In the genomic region with DNA sequence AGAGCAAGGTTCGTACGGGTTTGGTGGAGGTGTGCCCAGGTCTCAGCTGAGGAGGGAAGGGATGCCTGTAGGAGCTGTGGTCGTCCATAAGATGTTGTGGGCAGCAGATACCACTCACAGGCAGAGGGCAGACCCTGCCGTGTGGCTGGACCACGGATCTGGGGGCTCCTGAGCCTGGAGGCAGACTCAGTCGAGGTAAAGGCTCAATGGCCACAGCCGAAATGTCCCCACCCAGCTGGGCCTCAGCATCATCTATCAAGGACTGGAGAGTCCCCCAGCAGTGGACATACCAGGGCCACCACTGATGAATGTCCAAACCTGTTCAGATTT, we compare ENCODE assay signal across 17 cellular contexts.
DNase-seq lines count a peak whose midpoint lies in the region; ATAC-seq and TF ChIP-seq lines count a peak whose summit lies in the region.
"Had no signal": no experiment of that assay in that cellular context is flagged by ENCODE, and none has a peak within 500 bp of the region (broad histone marks: within the 10 kb centered on the region; RNA-seq: fewer than 3 reads in every experiment).

No MANE protein-coding gene starts in this region.

- CTCF ChIA-PET in Caco-2 (lab: Charles Lee) (no interaction called here), WTC11 (lab: Charles Lee) (no interaction called here)

- H3K4me1 Mint-ChIP-seq in Caco-2 (ENCODE audit: low read depth, unreplicated experiment) (peaks cover 7% of the 10 kb centered on the region), WTC11 (peaks cover 29% of the 10 kb centered on the region), osteocyte (ENCODE audit: unreplicated experiment) (peaks cover 24% of the 10 kb centered on the region)
- H3K4me1 Mint-ChIP-seq: activated naive CD8-positive, alpha-beta T cell treated with anti-CD3 and anti-CD28 coated beads, Interleukin-2, amount 50 U/mL, for 24 hours had no signal

- H3K4ac ChIP-seq in trophoblast cell (ENCODE audit: low read depth, low read length), result no peak overlapping the region

- H3K27ac ChIP-seq in esophagus squamous epithelium (peak overlapping the region; percentile 77 to 82 (median 80)), testis (no peak overlapping the region), trophoblast cell (ENCODE audit: low read depth, low read length) (no peak overlapping the region)

- H3K36me3 Mint-ChIP-seq in Caco-2 (ENCODE audit: insufficient read depth, unreplicated experiment) (peaks cover 47% of the 10 kb centered on the region), WTC11 (peaks cover 25% of the 10 kb centered on the region), osteocyte (ENCODE audit: unreplicated experiment) (peaks cover 21% of the 10 kb centered on the region)

- H2BK5ac ChIP-seq in trophoblast cell (ENCODE audit: low read depth, low read length, poor library complexity), result no peak overlapping the region

- H3K36me3 ChIP-seq in Caco-2 (ENCODE audit: control insufficient read depth, insufficient read depth, low read length) (peaks cover 3% of the 10 kb centered on the region; the same call in 1 of the 2 replicates), esophagus squamous epithelium (peaks cover 0 to 12% (median 0%) of the 10 kb centered on the region in 3 donors), testis (ENCODE audit: low read depth, missing control alignments) (no peaks in the 10 kb centered on the region), trophoblast cell (ENCODE audit: control insufficient read depth in 1 of 2, insufficient read depth in 2 of 2, low read length in 2 of 2) (peaks cover 3 to 6% of the 10 kb centered on the region in 2 experiments)

- no TSS peak for BruUV-seq in Caco-2 (replicated peaks; lab: Mats Ljungman, UMichigan)

- H3K79me2 ChIP-seq in trophoblast cell (ENCODE audit: control insufficient read depth, insufficient read depth, low read length, poor library complexity), result no peaks in the 10 kb centered on the region

- H3K27me3 ChIP-seq in Caco-2 (replicated peaks; ENCODE audit: control insufficient read depth, insufficient read depth, low read length), result no peaks in the 10 kb centered on the region
- no peaks in the 10 kb centered on the region for H3K27me3 ChIP-seq in esophagus squamous epithelium
- no peaks in the 10 kb centered on the region for H3K27me3 ChIP-seq in testis
- no peaks in the 10 kb centered on the region for H3K27me3 ChIP-seq in trophoblast cell (ENCODE audit: insufficient read depth, low read length)
- H3K27me3 ChIP-seq: left lung had no signal

- H4K12ac ChIP-seq in trophoblast cell (ENCODE audit: low read depth, low read length), result no peak overlapping the region

- no peak overlapping the region for H4K8ac ChIP-seq in trophoblast cell (ENCODE audit: low read depth, low read length)

- TF ChIP-seq POLR2A in esophagus squamous epithelium (IDR thresholded peaks at IDR 0.05), result no peak
- TF ChIP-seq POLR2A in testis (IDR thresholded peaks at IDR 0.05), result no peak

- H2BK120ac ChIP-seq in trophoblast cell (ENCODE audit: insufficient read depth, low read length, poor library complexity), result no peak overlapping the region

- no peak; the same call in 1 of the 2 replicates for ATAC-seq in WTC11
- ATAC-seq: activated naive CD8-positive, alpha-beta T cell treated with anti-CD3 and anti-CD28 coated beads, Interleukin-2, amount 50 U/mL, for 24 hours; SK-N-SH treated with all-trans-retinoic acid at 6 μM for 48 hours had no signal

- H3K14ac ChIP-seq in trophoblast cell (ENCODE audit: low read length), result no peak overlapping the region

- no peak overlapping the region for H3K18ac ChIP-seq in trophoblast cell (ENCODE audit: low read length)

- H3K4me3 ChIP-seq in Caco-2 (ENCODE audit: low read depth, low read length) (no peak overlapping the region), esophagus squamous epithelium (peak overlapping the region in 2 of 4 donors; percentile 18 to 34), testis (no peak overlapping the region), trophoblast cell (ENCODE audit: low read depth, low read length) (no peak overlapping the region)
- H3K4me3 ChIP-seq: left lung had no signal

- no peaks in the 10 kb centered on the region for H3K79me1 ChIP-seq in trophoblast cell (ENCODE audit: low read length)

- no peaks in the 10 kb centered on the region for H3K27me3 Mint-ChIP-seq in Caco-2 (ENCODE audit: insufficient read depth, unreplicated experiment)
- no peaks in the 10 kb centered on the region for H3K27me3 Mint-ChIP-seq in WTC11 (ENCODE audit: low read depth)
- H3K27me3 Mint-ChIP-seq in osteocyte (ENCODE audit: unreplicated experiment), result no peaks in the 10 kb centered on the region
- H3K27me3 Mint-ChIP-seq: activated naive CD8-positive, alpha-beta T cell treated with anti-CD3 and anti-CD28 coated beads, Interleukin-2, amount 50 U/mL, for 24 hours; CD4-positive, alpha-beta memory T cell had no signal

- whole genome bisulfite sequencing in esophagus squamous epithelium, 2 donors, result 20 to 67% methylated on average over 1 to 3 of the region's 7 CpGs
- WGBS in testis, 2 donors, result 75 to 91% methylated on average over 6 to 7 of the region's 7 CpGs
- no CpG with 5 or more reads among the region's 7 CpGs for WGBS in trophoblast cell (ENCODE audit: extremely low coverage, insufficient coverage, insufficient read length)

- DNase-seq in Caco-2 (no peak), WTC11 (ENCODE audit: low spot score) (no peak), esophagus squamous epithelium (lab: John Stamatoyannopoulos, UW) (no peak), osteocyte (ENCODE audit: extremely low spot score, unreplicated experiment) (peak; percentile 68), testis (no peak), trophoblast cell (no peak), NOMO-1 treated with DMSO at 0.1 percent for 48 hours (lab: John Stamatoyannopoulos, UW; ENCODE audit: unreplicated experiment) (no peak), NCI-H2171 treated with DMSO at 0.1 percent for 48 hours (lab: John Stamatoyannopoulos, UW) (no peak)
- DNase-seq: ACHN; activated naive CD8-positive, alpha-beta T cell treated with anti-CD3 and anti-CD28 coated beads, Interleukin-2, amount 50 U/mL, for 24 hours; activated T-cell treated with anti-CD3 and anti-CD28 coated beads, Interleukin-2, amount 50 U/mL, for 48 hours; CD4-positive, alpha-beta memory T cell; left lung; NCI-H2081; NCI-H526 treated with DMSO at 0.1 percent for 48 hours had no signal

- intact Hi-C loops in Caco-2 (cut with micrococcal nuclease; ENCODE audit: unreplicated experiment), result no loop called here
- intact Hi-C loops in esophagus squamous epithelium (cut with DNase I), result no loop called here
- intact Hi-C loops in testis (cut with DNase I; ENCODE audit: low total_unique reads), result no loop called here

- no peak overlapping the region for H3K4me2 ChIP-seq in trophoblast cell (ENCODE audit: low read length)

- H4K91ac ChIP-seq in trophoblast cell (ENCODE audit: low read depth, low read length), result no peak overlapping the region

- H3K27ac Mint-ChIP-seq in Caco-2 (ENCODE audit: unreplicated experiment) (peak overlapping the region; percentile 23), WTC11 (peak overlapping the region; percentile 43; the same call in 1 of the 2 replicates), osteocyte (ENCODE audit: unreplicated experiment) (no peak overlapping the region)
- H3K27ac Mint-ChIP-seq: activated naive CD8-positive, alpha-beta T cell treated with anti-CD3 and anti-CD28 coated beads, Interleukin-2, amount 50 U/mL, for 24 hours had no signal

- no peak overlapping the region for H3K4me3 Mint-ChIP-seq in Caco-2 (ENCODE audit: unreplicated experiment)
- no peak overlapping the region for H3K4me3 Mint-ChIP-seq in WTC11
- no peak overlapping the region for H3K4me3 Mint-ChIP-seq in osteocyte (ENCODE audit: unreplicated experiment)
- H3K4me3 Mint-ChIP-seq: activated naive CD8-positive, alpha-beta T cell treated with anti-CD3 and anti-CD28 coated beads, Interleukin-2, amount 50 U/mL, for 24 hours; CD4-positive, alpha-beta memory T cell; nephron had no signal

- no peak overlapping the region for H3K9ac ChIP-seq in trophoblast cell (ENCODE audit: low read length)

- H2BK12ac ChIP-seq in trophoblast cell (ENCODE audit: low read length), result no peak overlapping the region

- H2AK5ac ChIP-seq in trophoblast cell (ENCODE audit: low read length), result no peak overlapping the region

- no peaks in the 10 kb centered on the region for H3K9me3 Mint-ChIP-seq in Caco-2 (ENCODE audit: unreplicated experiment)
- peaks cover 10% of the 10 kb centered on the region for H3K9me3 Mint-ChIP-seq in WTC11
- no peaks in the 10 kb centered on the region for H3K9me3 Mint-ChIP-seq in osteocyte (ENCODE audit: unreplicated experiment)

- POLR2A ChIA-PET in Caco-2 (lab: Charles Lee), result no interaction called here
- POLR2A ChIA-PET in WTC11 (lab: Charles Lee), result no interaction called here

- no peak overlapping the region for H2AFZ ChIP-seq in trophoblast cell (ENCODE audit: insufficient read depth, low read length, poor library complexity)

- H3K23ac ChIP-seq in trophoblast cell (ENCODE audit: low read length), result no peak overlapping the region

- TF ChIP-seq CTCF in Caco-2 (IDR thresholded peaks at IDR 0.05; ENCODE audit: insufficient read depth in 1 of 2, low read depth in 1 of 2, low read length in 1 of 2, severe bottlenecking in 1 of 2, unreplicated experiment in 1 of 2), result no peak
- TF ChIP-seq CTCF in WTC11 (IDR thresholded peaks at IDR 0.05), result no peak
- no peak for TF ChIP-seq CTCF in esophagus squamous epithelium (IDR thresholded peaks at IDR 0.05)
- no peak for TF ChIP-seq CTCF in osteocyte (IDR thresholded peaks at IDR 0.05)
- no peak for TF ChIP-seq CTCF in testis (IDR thresholded peaks at IDR 0.05)

- H3K9me3 ChIP-seq in Caco-2 (peaks cover 9% of the 10 kb centered on the region; the same call in 1 of the 2 replicates), esophagus squamous epithelium (peaks cover 0 to 7% (median 5%) of the 10 kb centered on the region in 3 donors), testis (no peaks in the 10 kb centered on the region), trophoblast cell (ENCODE audit: insufficient read depth, low read depth, low read length) (peaks cover 4% of the 10 kb centered on the region)

- H3K4me1 ChIP-seq in Caco-2, result peaks cover 5% of the 10 kb centered on the region
- peaks cover 0 to 26% (median 7%) of the 10 kb centered on the region in 3 donors for H3K4me1 ChIP-seq in esophagus squamous epithelium
- H3K4me1 ChIP-seq in testis, result no peaks in the 10 kb centered on the region
- H3K4me1 ChIP-seq in trophoblast cell (ENCODE audit: control insufficient read depth in 1 of 2, insufficient read depth in 2 of 2, low read length in 2 of 2), result peaks cover 0 to 5% of the 10 kb centered on the region in 2 experiments

TF ChIP-seq in WTC11, 78 proteins besides CTCF, POLR2A, EP300 and RAD21 (continues in another document):
- TF ChIP-seq EMX1 (CRISPR knock-in tag; IDR thresholded peaks at IDR 0.05) (no peak), ZNF671 (CRISPR knock-in tag; IDR thresholded peaks at IDR 0.05) (no peak), JUN (CRISPR knock-in tag; IDR thresholded peaks at IDR 0.05) (no peak)

Comparison
In these comparisons a context has a peak if more than half of its experiments do, and no peak if none do; other contexts are left out.
1. H3K27ac ChIP-seq: peak in esophagus squamous epithelium (4 of 4); none in testis (0 of 2) and trophoblast cell (single experiment).